Comparison of ENCODE assay signal across 20 cellular contexts in the genomic region with DNA sequence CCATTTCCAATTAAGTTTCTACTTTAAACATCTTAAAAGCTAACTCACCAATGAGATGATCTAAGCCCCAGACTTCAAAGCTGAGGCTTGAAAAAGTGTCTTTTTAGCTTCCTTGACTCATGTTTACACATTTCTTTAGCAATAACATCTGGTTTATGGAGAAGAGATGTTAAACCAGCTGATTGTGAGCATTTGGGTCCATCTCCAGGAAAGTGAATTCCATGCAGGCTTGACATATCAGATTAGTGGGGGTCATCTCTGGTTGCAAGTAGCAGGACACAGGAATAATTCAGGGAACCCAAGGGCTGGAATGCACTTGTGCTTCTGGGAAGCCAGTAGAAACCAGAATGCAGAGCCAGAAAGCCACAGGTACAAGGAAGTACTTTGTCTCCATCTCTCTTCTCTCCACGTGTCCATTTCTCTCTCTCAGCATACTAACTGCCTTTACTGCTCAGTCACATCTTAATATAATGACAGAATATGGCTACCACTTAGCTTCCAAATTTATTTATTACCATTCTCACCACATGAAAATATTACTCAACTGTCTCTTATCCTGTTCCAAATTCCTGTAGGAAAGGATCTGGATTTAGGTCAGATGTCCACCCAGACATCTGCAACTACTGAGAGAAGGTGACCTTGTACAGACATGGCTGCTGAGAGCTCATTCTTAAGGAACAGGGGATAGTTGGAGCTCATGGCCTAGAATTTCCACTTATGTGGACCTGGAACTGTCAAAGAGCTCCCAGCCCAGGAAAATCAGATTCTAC.
"Had no signal": no experiment of that assay in that cellular context is flagged by ENCODE, and none has a peak within 500 bp of the region (broad histone marks: within the 10 kb centered on the region; RNA-seq: fewer than 3 reads in every experiment).

No MANE protein-coding gene starts in this region.

- H3K27ac Mint-ChIP-seq: activated CD4-positive, alpha-beta memory T cell treated with anti-CD3 and anti-CD28 coated beads, Interleukin-2, amount 10 ng/mL, durations not matched to agents 7 days and 5 days; activated CD8-positive, alpha-beta memory T cell treated with anti-CD3 and anti-CD28 coated beads, Interleukin-2, amount 10 ng/mL, durations not matched to agents 7 days and 5 days; activated naive CD8-positive, alpha-beta T cell treated with anti-CD3 and anti-CD28 coated beads for 36 hours; activated T-helper 17 cell treated with anti-CD3 and anti-CD28 coated beads, Interleukin-2, amount 50 U/mL, for 72 hours; brain had no signal

- H3K27me3 ChIP-seq: dorsolateral prefrontal cortex, heart right ventricle, tibial nerve had no signal

- H3K4me3 ChIP-seq: dorsolateral prefrontal cortex, heart right ventricle, left ventricle myocardium inferior, tibial nerve had no signal

- H3K4me3 Mint-ChIP-seq: activated CD4-positive, alpha-beta memory T cell treated with anti-CD3 and anti-CD28 coated beads, Interleukin-2, amount 10 ng/mL, durations not matched to agents 7 days and 5 days; activated CD8-positive, alpha-beta memory T cell treated with anti-CD3 and anti-CD28 coated beads, Interleukin-2, amount 10 ng/mL, durations not matched to agents 7 days and 5 days; activated naive CD8-positive, alpha-beta T cell treated with anti-CD3 and anti-CD28 coated beads for 36 hours; activated T-helper 17 cell treated with anti-CD3 and anti-CD28 coated beads, Interleukin-2, amount 50 U/mL, for 72 hours; brain; neural crest cell had no signal

- DNase-seq: activated CD4-positive, alpha-beta memory T cell treated with anti-CD3 and anti-CD28 coated beads, Interleukin-2, amount 10 ng/mL, durations not matched to agents 7 days and 5 days; activated CD4-positive, alpha-beta T cell treated with anti-CD3 and anti-CD28 coated beads for 48 hours; activated CD4-positive, CD25-positive, alpha-beta regulatory T cell; activated CD8-positive, alpha-beta memory T cell treated with anti-CD3 and anti-CD28 coated beads, Interleukin-2, amount 10 ng/mL, durations not matched to agents 7 days and 5 days; activated naive CD4-positive, alpha-beta T cell; activated naive CD8-positive, alpha-beta T cell treated with anti-CD3 and anti-CD28 coated beads for 36 hours; activated T-cell treated with anti-CD3 and anti-CD28 coated beads, Interleukin-2, amount 50 U/mL, for 1 hour; caudate nucleus; dorsolateral prefrontal cortex; heart right ventricle; left ventricle myocardium inferior; mammary epithelial cell; retina; stimulated activated CD4-positive, alpha-beta T cell treated with anti-CD3 and anti-CD28 coated beads, Interleukin-2, amount 100 ng/mL, for 24 hours; stimulated activated naive CD8-positive, alpha-beta T cell treated with anti-CD3 and anti-CD28 coated beads, Interleukin-15, Interleukin-2, amounts not matched to agents 100 U/mL and 50 U/mL, for 24 hours; T-helper 9 cell had no signal

- H3K4me1 ChIP-seq: tibial nerve had no signal

- H3K27me3 Mint-ChIP-seq: activated naive CD8-positive, alpha-beta T cell treated with anti-CD3 and anti-CD28 coated beads for 36 hours; brain had no signal

- ATAC-seq: activated CD8-positive, alpha-beta memory T cell treated with anti-CD3 and anti-CD28 coated beads, Interleukin-2, amount 10 ng/mL, durations not matched to agents 7 days and 5 days; activated T-helper 17 cell treated with anti-CD3 and anti-CD28 coated beads, Interleukin-2, amount 50 U/mL, for 72 hours; heart right ventricle; stimulated activated naive CD8-positive, alpha-beta T cell treated with anti-CD3 and anti-CD28 coated beads, Interleukin-15, Interleukin-2, amounts not matched to agents 100 U/mL and 50 U/mL, for 24 hours had no signal

- H3K4me1 Mint-ChIP-seq: activated CD4-positive, alpha-beta memory T cell treated with anti-CD3 and anti-CD28 coated beads, Interleukin-2, amount 10 ng/mL, durations not matched to agents 7 days and 5 days; activated CD8-positive, alpha-beta memory T cell treated with anti-CD3 and anti-CD28 coated beads, Interleukin-2, amount 10 ng/mL, durations not matched to agents 7 days and 5 days; activated naive CD8-positive, alpha-beta T cell treated with anti-CD3 and anti-CD28 coated beads for 36 hours; activated T-helper 17 cell treated with anti-CD3 and anti-CD28 coated beads, Interleukin-2, amount 50 U/mL, for 72 hours; brain had no signal

- H3K36me3 ChIP-seq: heart right ventricle, left ventricle myocardium inferior, tibial nerve had no signal

- H3K9me3 ChIP-seq: heart right ventricle, left ventricle myocardium inferior, tibial nerve had no signal

- H3K27ac ChIP-seq: heart right ventricle, left ventricle myocardium inferior, tibial nerve had no signal

- H3K36me3 Mint-ChIP-seq: activated CD8-positive, alpha-beta memory T cell treated with anti-CD3 and anti-CD28 coated beads, Interleukin-2, amount 10 ng/mL, durations not matched to agents 7 days and 5 days; activated naive CD8-positive, alpha-beta T cell treated with anti-CD3 and anti-CD28 coated beads for 36 hours had no signal

- H3K9me3 Mint-ChIP-seq: activated CD4-positive, alpha-beta memory T cell treated with anti-CD3 and anti-CD28 coated beads, Interleukin-2, amount 10 ng/mL, durations not matched to agents 7 days and 5 days; activated naive CD8-positive, alpha-beta T cell treated with anti-CD3 and anti-CD28 coated beads for 36 hours; activated T-helper 17 cell treated with anti-CD3 and anti-CD28 coated beads, Interleukin-2, amount 50 U/mL, for 72 hours; brain; neural crest cell had no signal
